In genomic region chr15:34583399-34584320, GRCh38 we compare ENCODE assay signal across 8 cellular contexts. TPM values are rescaled to one million over a fixed set of nuclear protein-coding genes. Genes with fewer than 3 reads are reported as not detected.
DNase-seq lines count a peak whose midpoint lies in the region; ATAC-seq and TF ChIP-seq lines count a peak whose summit lies in the region.

TSS of gene GOLGA8B (minus strand) at chr15:34583651. CDS start at chr15:34535912, 47,739 bp downstream.

- no peaks in the 10 kb centered on the region for H3K9me3 Mint-ChIP-seq in activated naive CD4-positive, alpha-beta T cell treated with anti-CD3 and anti-CD28 coated beads, Interleukin-2, amount 50 U/mL, for 72 hours
- H3K9me3 Mint-ChIP-seq in type B pancreatic cell: no peaks in the 10 kb centered on the region

- no peaks in the 10 kb centered on the region for H3K9me3 ChIP-seq in DOHH2 (ENCODE audit: control insufficient read depth, insufficient read depth, low read length)
- H3K9me3 ChIP-seq in cardiac muscle cell (ENCODE audit: low read depth): no peaks in the 10 kb centered on the region
- peaks cover 4% of the 10 kb centered on the region for H3K9me3 ChIP-seq in trophoblast cell (ENCODE audit: insufficient read depth, low read depth, low read length)

- H3K36me3 Mint-ChIP-seq in activated naive CD4-positive, alpha-beta T cell treated with anti-CD3 and anti-CD28 coated beads, Interleukin-2, amount 50 U/mL, for 72 hours: peaks cover 0 to 6% of the 10 kb centered on the region in 2 donors
- H3K36me3 Mint-ChIP-seq in type B pancreatic cell: no peaks in the 10 kb centered on the region

- DNase-seq in KBM-7 (peak; percentile 72), SKM-1 (lab: John Stamatoyannopoulos, UW; ENCODE audit: unreplicated experiment) (peak; percentile 55), cardiac muscle cell (ENCODE audit: low read depth in 1 of 2, low spot score in 1 of 2) (peak; percentile 66 to 91), trophoblast cell (peak; percentile 82 to 88), type B pancreatic cell (ENCODE audit: extremely low spot score, unreplicated experiment) (peak; percentile 81)
- peak; percentile 75 to 85 for DNase-seq in activated naive CD4-positive, alpha-beta T cell treated with anti-CD3 and anti-CD28 coated beads, Interleukin-2, amount 50 U/mL, for 72 hours (ENCODE audit: low spot score in 2 of 2)

- peaks cover 9% of the 10 kb centered on the region for H3K4me1 Mint-ChIP-seq in type B pancreatic cell (ENCODE audit: unreplicated experiment)

- no peak for TF ChIP-seq CTCF in DOHH2 (IDR thresholded peaks at IDR 0.05; ENCODE audit: low read depth, low read length, poor library complexity, severe bottlenecking)
- peak; percentile 3 for TF ChIP-seq CTCF in cardiac muscle cell (IDR thresholded peaks at IDR 0.05; ENCODE audit: low read depth, low read length)
- no peak for TF ChIP-seq CTCF in type B pancreatic cell (conservative IDR thresholded peaks at IDR 0.05)

- H3K27me3 Mint-ChIP-seq in type B pancreatic cell: peaks cover 39% of the 10 kb centered on the region

- H4K91ac ChIP-seq in trophoblast cell (ENCODE audit: low read depth, low read length): peak within 1 kb of the TSS; percentile 55

- no peaks in the 10 kb centered on the region for H3F3A ChIP-seq in DOHH2 (ENCODE audit: control insufficient read depth, insufficient read depth)

- H3K79me1 ChIP-seq in trophoblast cell (ENCODE audit: low read length): peaks cover 3% of the 10 kb centered on the region

- H3K27ac ChIP-seq in DOHH2 (ENCODE audit: low read depth, low read length): no peak within 1 kb of the TSS
- H3K27ac ChIP-seq in cardiac muscle cell: no peak within 1 kb of the TSS
- H3K27ac ChIP-seq in trophoblast cell (ENCODE audit: low read depth, low read length): no peak within 1 kb of the TSS

- no peaks in the 10 kb centered on the region for H3K9me2 ChIP-seq in DOHH2 (replicated peaks; ENCODE audit: control insufficient read depth, low read length)

- H3K4me2 ChIP-seq in DOHH2 (ENCODE audit: low read length): peak within 1 kb of the TSS; percentile 92
- peak within 1 kb of the TSS; percentile 97 for H3K4me2 ChIP-seq in trophoblast cell (ENCODE audit: low read length)

- H3K4me1 ChIP-seq in DOHH2 (ENCODE audit: control insufficient read depth, low read length) (peaks cover 21% of the 10 kb centered on the region), cardiac muscle cell (ENCODE audit: low read depth) (peaks cover 4% of the 10 kb centered on the region), trophoblast cell (ENCODE audit: control insufficient read depth in 1 of 2, insufficient read depth in 2 of 2, low read length in 2 of 2) (peaks cover 2 to 8% of the 10 kb centered on the region in 2 experiments)

- H2BK120ac ChIP-seq in trophoblast cell (ENCODE audit: insufficient read depth, low read length, poor library complexity): peak within 1 kb of the TSS; percentile 28

- H2AFZ ChIP-seq in trophoblast cell (ENCODE audit: insufficient read depth, low read length, poor library complexity): peak within 1 kb of the TSS; percentile 96

- H4K12ac ChIP-seq in trophoblast cell (ENCODE audit: low read depth, low read length): peak within 1 kb of the TSS; percentile 95

- H3K27me3 ChIP-seq in DOHH2 (ENCODE audit: control insufficient read depth, low read length) (no peaks in the 10 kb centered on the region), cardiac muscle cell (no peaks in the 10 kb centered on the region), trophoblast cell (ENCODE audit: insufficient read depth, low read length) (peaks cover 7% of the 10 kb centered on the region)

- H3K4ac ChIP-seq in trophoblast cell (ENCODE audit: low read depth, low read length): no peak within 1 kb of the TSS

- peaks cover 57% of the 10 kb centered on the region for H3K79me2 ChIP-seq in DOHH2 (ENCODE audit: control insufficient read depth, low read length)
- peaks cover 7% of the 10 kb centered on the region for H3K79me2 ChIP-seq in trophoblast cell (ENCODE audit: control insufficient read depth, insufficient read depth, low read length, poor library complexity)

- peak within 1 kb of the TSS; percentile 86 to 92 for H3K27ac Mint-ChIP-seq in activated naive CD4-positive, alpha-beta T cell treated with anti-CD3 and anti-CD28 coated beads, Interleukin-2, amount 50 U/mL, for 72 hours
- no peak within 1 kb of the TSS for H3K27ac Mint-ChIP-seq in type B pancreatic cell

- H3K23ac ChIP-seq in trophoblast cell (ENCODE audit: low read length): no peak within 1 kb of the TSS

- no peak within 1 kb of the TSS for H2BK5ac ChIP-seq in trophoblast cell (ENCODE audit: low read depth, low read length, poor library complexity)

- no CpG with 5 or more reads among the region's 101 CpGs for WGBS in trophoblast cell (ENCODE audit: extremely low coverage, insufficient coverage, insufficient read length)

- H2BK12ac ChIP-seq in trophoblast cell (ENCODE audit: low read length): no peak within 1 kb of the TSS

- H3K9ac ChIP-seq in trophoblast cell (ENCODE audit: low read length): peak within 1 kb of the TSS; percentile 67

- H4K8ac ChIP-seq in trophoblast cell (ENCODE audit: low read depth, low read length): peak within 1 kb of the TSS; percentile 93

- peak within 1 kb of the TSS; percentile 66 for H3K14ac ChIP-seq in trophoblast cell (ENCODE audit: low read length)

- peak within 1 kb of the TSS; percentile 88 for H3K4me3 Mint-ChIP-seq in type B pancreatic cell

- 0 out of 2 replicates have a peak, but pooled peaks cover 5% of the 10 kb centered on the region for H4K20me1 ChIP-seq in DOHH2 (ENCODE audit: control insufficient read depth, insufficient read depth, low read depth, low read length)

- H3K36me3 ChIP-seq in DOHH2 (ENCODE audit: control insufficient read depth, low read length) (no peaks in the 10 kb centered on the region; the same call in 1 of the 2 replicates), cardiac muscle cell (no peaks in the 10 kb centered on the region), trophoblast cell (ENCODE audit: control insufficient read depth in 1 of 2, insufficient read depth in 2 of 2, low read length in 2 of 2) (no peaks in the 10 kb centered on the region)

- peak; percentile 59 for ATAC-seq in GM21717 (IDR thresholded peaks at IDR 0.05; ENCODE audit: unreplicated experiment)
- ATAC-seq in activated naive CD4-positive, alpha-beta T cell treated with anti-CD3 and anti-CD28 coated beads, Interleukin-2, amount 50 U/mL, for 72 hours: peak; percentile 80 to 86

- peak within 1 kb of the TSS; percentile 58 for H3K18ac ChIP-seq in trophoblast cell (ENCODE audit: low read length)

- H3K4me3 ChIP-seq in DOHH2 (ENCODE audit: low read length): peak within 1 kb of the TSS; percentile 98
- peak within 1 kb of the TSS; percentile 89 for H3K4me3 ChIP-seq in cardiac muscle cell
- peak within 1 kb of the TSS; percentile 92 for H3K4me3 ChIP-seq in trophoblast cell (ENCODE audit: low read depth, low read length)

- in situ Hi-C loops in KBM-7 (cut with MboI; ENCODE audit: low pct_unique_long_range_greater_than_20kb, low sequenced_read_pairs): no loop called here

- no peak within 1 kb of the TSS for H2AK5ac ChIP-seq in trophoblast cell (ENCODE audit: low read length)

RNA-seq across cellular contexts. Expression of gene GOLGA8B, which starts in this region (rescaled TPM):
- total RNA-seq in activated naive CD4-positive, alpha-beta T cell treated with anti-CD3 and anti-CD28 coated beads, Interleukin-2, amount 50 U/mL, for 72 hours: 100 to 1,000 TPM; 148 to 163 TPM
- total RNA-seq in cardiac muscle cell: 82.3 and 139 TPM in 2 replicates
- polyA plus RNA-seq in cardiac muscle cell: 84.1 and 86.8 TPM in 2 replicates
- 19.3 and 21.3 TPM in 2 replicates for polyA plus RNA-seq in trophoblast cell (2013)
- total RNA-seq in type B pancreatic cell (ENCODE audit: low replicate concordance): 24.0 and 68.1 TPM in 2 replicates
